In the genomic region with DNA sequence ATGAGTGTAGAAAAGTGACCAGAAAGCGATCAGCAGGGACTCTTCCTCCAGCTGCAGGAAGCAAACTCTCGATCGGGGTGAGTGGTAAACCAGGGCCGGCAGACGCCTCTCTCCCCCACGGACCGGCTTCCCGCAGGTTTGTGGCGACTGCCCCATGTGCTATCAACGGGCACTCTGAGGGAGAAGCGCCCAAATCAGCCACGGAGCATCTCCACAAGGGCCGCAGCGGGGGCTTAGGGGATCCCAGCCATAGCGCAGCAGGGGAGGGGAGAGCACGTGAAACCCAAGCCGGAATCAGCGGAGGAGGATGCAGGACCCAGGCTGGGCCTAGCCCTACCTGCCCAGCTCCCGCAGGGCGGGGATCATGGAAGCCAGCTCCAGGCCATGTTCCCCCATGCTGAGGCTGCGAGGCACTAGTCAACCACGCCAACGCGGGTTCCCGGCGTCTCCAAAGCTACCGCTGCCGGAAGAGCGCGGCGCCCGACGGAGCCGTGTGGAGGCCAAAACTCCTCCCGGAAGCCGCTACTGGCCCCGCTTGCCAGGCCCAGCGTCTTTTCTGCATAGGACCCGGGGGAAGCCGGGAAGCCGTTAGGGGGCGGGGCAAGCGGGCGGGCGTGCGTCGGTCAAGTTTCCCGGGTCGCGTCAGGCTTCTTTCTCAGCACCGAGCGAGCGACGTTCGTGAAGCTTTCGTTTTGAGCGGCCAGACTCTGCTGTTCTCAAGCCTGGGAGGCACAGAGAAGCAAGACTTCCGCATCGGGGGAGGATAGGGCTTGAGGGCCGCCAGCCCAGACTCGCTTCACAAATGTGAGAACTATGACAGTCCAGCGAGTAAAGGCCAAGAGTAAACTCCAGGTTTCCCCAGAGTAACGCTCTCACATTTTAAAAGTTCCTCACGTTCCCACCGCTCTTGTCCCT, we compare ENCODE assay signal across 1 cellular context.
TF ChIP-seq lines count a peak whose summit lies in the region.

Gene ATR, minus strand, starts transcription at position 425 of the 915 bp plus-strand sequence. Its CDS starts 29 bp downstream, at position 396.

TF ChIP-seq in K562, 482 proteins besides CTCF, POLR2A, EP300 and RAD21 (continued from another document):
- TF ChIP-seq, protein P1, sequence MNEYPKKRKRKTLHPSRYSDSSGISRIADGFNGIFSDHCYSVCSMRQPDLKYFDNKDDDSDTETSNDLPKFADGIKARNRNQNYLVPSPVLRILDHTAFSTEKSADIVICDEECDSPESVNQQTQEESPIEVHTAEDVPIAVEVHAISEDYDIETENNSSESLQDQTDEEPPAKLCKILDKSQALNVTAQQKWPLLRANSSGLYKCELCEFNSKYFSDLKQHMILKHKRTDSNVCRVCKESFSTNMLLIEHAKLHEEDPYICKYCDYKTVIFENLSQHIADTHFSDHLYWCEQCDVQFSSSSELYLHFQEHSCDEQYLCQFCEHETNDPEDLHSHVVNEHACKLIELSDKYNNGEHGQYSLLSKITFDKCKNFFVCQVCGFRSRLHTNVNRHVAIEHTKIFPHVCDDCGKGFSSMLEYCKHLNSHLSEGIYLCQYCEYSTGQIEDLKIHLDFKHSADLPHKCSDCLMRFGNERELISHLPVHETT (CRISPR knock-in tag; conservative IDR thresholded peaks at IDR 0.05 in 1 of 2, IDR thresholded peaks at IDR 0.05 in 1 of 2) = peak in 1 of 2 experiments; percentile 76; a peak in 2 of 4 replicates
- peak; percentile 89 for TF ChIP-seq L3MBTL2 (IDR thresholded peaks at IDR 0.05)
- TF ChIP-seq NONO (IDR thresholded peaks at IDR 0.05; ENCODE audit: low read depth in 2 of 2, low read length in 1 of 2) = peak; percentile 28 to 54; a peak in 1 of 4 replicates
- TF ChIP-seq RREB1 (CRISPR knock-in tag; IDR thresholded peaks at IDR 0.05) = peak; percentile 69; the same call in 1 of the 2 replicates
- peak in 1 of 2 experiments; percentile 94; a peak in 2 of 4 replicates for TF ChIP-seq BCLAF1 (IDR thresholded peaks at IDR 0.05; ENCODE audit: borderline replicate concordance in 1 of 2, control insufficient read depth in 1 of 2, low read depth in 2 of 2, low read length in 1 of 2)
- TF ChIP-seq, protein P2, sequence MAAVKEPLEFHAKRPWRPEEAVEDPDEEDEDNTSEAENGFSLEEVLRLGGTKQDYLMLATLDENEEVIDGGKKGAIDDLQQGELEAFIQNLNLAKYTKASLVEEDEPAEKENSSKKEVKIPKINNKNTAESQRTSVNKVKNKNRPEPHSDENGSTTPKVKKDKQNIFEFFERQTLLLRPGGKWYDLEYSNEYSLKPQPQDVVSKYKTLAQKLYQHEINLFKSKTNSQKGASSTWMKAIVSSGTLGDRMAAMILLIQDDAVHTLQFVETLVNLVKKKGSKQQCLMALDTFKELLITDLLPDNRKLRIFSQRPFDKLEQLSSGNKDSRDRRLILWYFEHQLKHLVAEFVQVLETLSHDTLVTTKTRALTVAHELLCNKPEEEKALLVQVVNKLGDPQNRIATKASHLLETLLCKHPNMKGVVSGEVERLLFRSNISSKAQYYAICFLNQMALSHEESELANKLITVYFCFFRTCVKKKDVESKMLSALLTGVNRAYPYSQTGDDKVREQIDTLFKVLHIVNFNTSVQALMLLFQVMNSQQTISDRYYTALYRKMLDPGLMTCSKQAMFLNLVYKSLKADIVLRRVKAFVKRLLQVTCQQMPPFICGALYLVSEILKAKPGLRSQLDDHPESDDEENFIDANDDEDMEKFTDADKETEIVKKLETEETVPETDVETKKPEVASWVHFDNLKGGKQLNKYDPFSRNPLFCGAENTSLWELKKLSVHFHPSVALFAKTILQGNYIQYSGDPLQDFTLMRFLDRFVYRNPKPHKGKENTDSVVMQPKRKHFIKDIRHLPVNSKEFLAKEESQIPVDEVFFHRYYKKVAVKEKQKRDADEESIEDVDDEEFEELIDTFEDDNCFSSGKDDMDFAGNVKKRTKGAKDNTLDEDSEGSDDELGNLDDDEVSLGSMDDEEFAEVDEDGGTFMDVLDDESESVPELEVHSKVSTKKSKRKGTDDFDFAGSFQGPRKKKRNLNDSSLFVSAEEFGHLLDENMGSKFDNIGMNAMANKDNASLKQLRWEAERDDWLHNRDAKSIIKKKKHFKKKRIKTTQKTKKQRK (IDR thresholded peaks at IDR 0.05; ENCODE audit: borderline replicate concordance, low read depth, low read length) = no peak
- TF ChIP-seq GABPB2 (CRISPR knock-in tag; conservative IDR thresholded peaks at IDR 0.05) = no peak
- TF ChIP-seq, protein P3, sequence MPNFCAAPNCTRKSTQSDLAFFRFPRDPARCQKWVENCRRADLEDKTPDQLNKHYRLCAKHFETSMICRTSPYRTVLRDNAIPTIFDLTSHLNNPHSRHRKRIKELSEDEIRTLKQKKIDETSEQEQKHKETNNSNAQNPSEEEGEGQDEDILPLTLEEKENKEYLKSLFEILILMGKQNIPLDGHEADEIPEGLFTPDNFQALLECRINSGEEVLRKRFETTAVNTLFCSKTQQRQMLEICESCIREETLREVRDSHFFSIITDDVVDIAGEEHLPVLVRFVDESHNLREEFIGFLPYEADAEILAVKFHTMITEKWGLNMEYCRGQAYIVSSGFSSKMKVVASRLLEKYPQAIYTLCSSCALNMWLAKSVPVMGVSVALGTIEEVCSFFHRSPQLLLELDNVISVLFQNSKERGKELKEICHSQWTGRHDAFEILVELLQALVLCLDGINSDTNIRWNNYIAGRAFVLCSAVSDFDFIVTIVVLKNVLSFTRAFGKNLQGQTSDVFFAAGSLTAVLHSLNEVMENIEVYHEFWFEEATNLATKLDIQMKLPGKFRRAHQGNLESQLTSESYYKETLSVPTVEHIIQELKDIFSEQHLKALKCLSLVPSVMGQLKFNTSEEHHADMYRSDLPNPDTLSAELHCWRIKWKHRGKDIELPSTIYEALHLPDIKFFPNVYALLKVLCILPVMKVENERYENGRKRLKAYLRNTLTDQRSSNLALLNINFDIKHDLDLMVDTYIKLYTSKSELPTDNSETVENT (CRISPR knock-in tag; IDR thresholded peaks at IDR 0.05) = peak; percentile 40; the same call in 1 of the 2 replicates
- no peak for TF ChIP-seq DDX20 (tag; IDR thresholded peaks at IDR 0.05; ENCODE audit: low read depth)
- 0 out of 2 replicates have a peak, but pooled peaks have one; percentile 29 for TF ChIP-seq ZNF592 (IDR thresholded peaks at IDR 0.05)
- no peak for TF ChIP-seq ZNF76 (CRISPR knock-in tag; IDR thresholded peaks at IDR 0.05; ENCODE audit: borderline replicate concordance)
- peak; percentile 89; the same call in 1 of the 2 replicates for TF ChIP-seq XRCC5 (IDR thresholded peaks at IDR 0.05; ENCODE audit: low read depth, low read length)
- peak; percentile 72; the same call in 1 of the 2 replicates for TF ChIP-seq MYNN (IDR thresholded peaks at IDR 0.05)
- no peak for TF ChIP-seq MYNN (CRISPR knock-in tag; IDR thresholded peaks at IDR 0.05)
- 0 out of 2 replicates have a peak, but pooled peaks have one; percentile 6 for TF ChIP-seq SMAD3 (CRISPR knock-in tag; conservative IDR thresholded peaks at IDR 0.05)
- no peak for TF ChIP-seq KDM1A (IDR thresholded peaks at IDR 0.05)
- TF ChIP-seq HDAC8 (tag; IDR thresholded peaks at IDR 0.05) = 0 out of 2 replicates have a peak, but pooled peaks have one; percentile 48
- peak; percentile 98 for TF ChIP-seq SAP30 (IDR thresholded peaks at IDR 0.05; ENCODE audit: borderline replicate concordance, insufficient read depth, low read depth, low read length, poor library complexity, severe bottlenecking)
- TF ChIP-seq, protein P4, sequence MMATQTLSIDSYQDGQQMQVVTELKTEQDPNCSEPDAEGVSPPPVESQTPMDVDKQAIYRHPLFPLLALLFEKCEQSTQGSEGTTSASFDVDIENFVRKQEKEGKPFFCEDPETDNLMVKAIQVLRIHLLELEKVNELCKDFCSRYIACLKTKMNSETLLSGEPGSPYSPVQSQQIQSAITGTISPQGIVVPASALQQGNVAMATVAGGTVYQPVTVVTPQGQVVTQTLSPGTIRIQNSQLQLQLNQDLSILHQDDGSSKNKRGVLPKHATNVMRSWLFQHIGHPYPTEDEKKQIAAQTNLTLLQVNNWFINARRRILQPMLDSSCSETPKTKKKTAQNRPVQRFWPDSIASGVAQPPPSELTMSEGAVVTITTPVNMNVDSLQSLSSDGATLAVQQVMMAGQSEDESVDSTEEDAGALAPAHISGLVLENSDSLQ (IDR thresholded peaks at IDR 0.05) = peak; percentile 90
